Comparison of ENCODE assay signal across 1 cellular context in genomic region chr11:44567876-44568256, GRCh38.
TF ChIP-seq lines count a peak whose summit lies in the region.

No MANE protein-coding gene starts in this region.

TF ChIP-seq in K562, 482 proteins besides CTCF, POLR2A, EP300 and RAD21:
- 0 out of 2 replicates have a peak, but pooled peaks have one; percentile 25 for TF ChIP-seq BCOR (IDR thresholded peaks at IDR 0.05)
- no peak for TF ChIP-seq CEBPB (tag; IDR thresholded peaks at IDR 0.05)
